In genomic region chr22:50699001-50699753, GRCh38 we compare ENCODE assay signal across 20 cellular contexts. TPM values are rescaled to one million over a fixed set of nuclear protein-coding genes. Genes with fewer than 3 reads are reported as not detected.
A peak's percentile ranks its signal among the peaks of the same experiment; 100 is the strongest.
DNase-seq lines count a peak whose midpoint lies in the region; ATAC-seq and TF ChIP-seq lines count a peak whose summit lies in the region.
"Had no signal": no experiment of that assay in that cellular context is flagged by ENCODE, and none has a peak within 500 bp of the region (broad histone marks: within the 10 kb centered on the region; RNA-seq: fewer than 3 reads in every experiment).

No MANE protein-coding gene starts in this region.

- TF ChIP-seq CTCF in right atrium auricular region (IDR thresholded peaks at IDR 0.05) (no peak), left ventricle myocardium inferior (IDR thresholded peaks at IDR 0.05; ENCODE audit: borderline replicate concordance) (no peak), neural progenitor cell (IDR thresholded peaks at IDR 0.05) (no peak)

- intact Hi-C loops in Right ventricle myocardium superior (cut with DNase I): no loop called here
- intact Hi-C loops in left ventricle myocardium inferior (cut with micrococcal nuclease): no loop called here

- no peaks in the 10 kb centered on the region for H3K9me3 Mint-ChIP-seq in neural progenitor cell
- no peaks in the 10 kb centered on the region for H3K9me3 Mint-ChIP-seq in activated CD4-positive, alpha-beta memory T cell treated with anti-CD3 and anti-CD28 coated beads, Interleukin-2, amount 10 ng/mL, durations not matched to agents 7 days and 5 days
- H3K9me3 Mint-ChIP-seq: activated CD4-positive, alpha-beta T cell treated with anti-CD3 and anti-CD28 coated beads, Interleukin-2, amount 10 ng/mL, durations not matched to agents 24 days and 14 days; CD8-positive, alpha-beta memory T cell had no signal

- peaks cover 21% of the 10 kb centered on the region for H4K20me1 ChIP-seq in neural progenitor cell (ENCODE audit: low read depth)

- no peak overlapping the region for H2AFZ ChIP-seq in neural progenitor cell (replicated peaks)
- H2AFZ ChIP-seq: PC-9 had no signal

- peaks cover 33% of the 10 kb centered on the region for H3K4me1 Mint-ChIP-seq in neural progenitor cell
- peaks cover 18% of the 10 kb centered on the region for H3K4me1 Mint-ChIP-seq in activated CD4-positive, alpha-beta memory T cell treated with anti-CD3 and anti-CD28 coated beads, Interleukin-2, amount 10 ng/mL, durations not matched to agents 7 days and 5 days

- H3K27ac ChIP-seq in right atrium auricular region (no peak overlapping the region), left ventricle myocardium inferior (replicated peaks) (peak overlapping the region; percentile 56), neural progenitor cell (no peak overlapping the region)
- H3K27ac ChIP-seq: ovary, PC-9, transverse colon had no signal

- H3K79me2 ChIP-seq in neural progenitor cell (ENCODE audit: low read depth): no peaks in the 10 kb centered on the region

- peak; percentile 33 for DNase-seq in Right ventricle myocardium superior
- no peak for DNase-seq in right atrium auricular region (ENCODE audit: low spot score)
- peak; percentile 13 for DNase-seq in left ventricle myocardium inferior
- no peak for DNase-seq in neural progenitor cell (ENCODE audit: low spot score)
- DNase-seq in activated CD4-positive, alpha-beta memory T cell treated with anti-CD3 and anti-CD28 coated beads, Interleukin-2, amount 10 ng/mL, durations not matched to agents 7 days and 5 days: no peak
- DNase-seq: ACHN; activated CD4-positive, alpha-beta T cell treated with anti-CD3 and anti-CD28 coated beads, Interleukin-2, amount 10 ng/mL, durations not matched to agents 24 days and 14 days; central memory CD4-positive, alpha-beta T cell; midbrain; NCI-H2107; NCI-H526 treated with DMSO at 0.1 percent for 48 hours; PC-9; transverse colon had no signal

- H3K4me3 ChIP-seq in right atrium auricular region (no peak overlapping the region), left ventricle myocardium inferior (no peak overlapping the region), neural progenitor cell (no peak overlapping the region)
- H3K4me3 ChIP-seq: ovary, PC-9, transverse colon had no signal

- H3K4me2 ChIP-seq in neural progenitor cell: no peak overlapping the region
- H3K4me2 ChIP-seq: PC-9 had no signal

- H3K9ac ChIP-seq in neural progenitor cell: no peak overlapping the region

- POLR2A ChIA-PET in activated CD4-positive, alpha-beta memory T cell treated with anti-CD3 and anti-CD28 coated beads, Interleukin-2, amount 10 ng/mL, durations not matched to agents 7 days and 5 days (lab: Charles Lee): no interaction called here

- H3K36me3 ChIP-seq in right atrium auricular region (no peaks in the 10 kb centered on the region), left ventricle myocardium inferior (peaks cover 36% of the 10 kb centered on the region), neural progenitor cell (no peaks in the 10 kb centered on the region)
- H3K36me3 ChIP-seq: ovary, transverse colon had no signal

- peak overlapping the region; percentile 88 for H3K4me3 Mint-ChIP-seq in neural progenitor cell
- no peak overlapping the region for H3K4me3 Mint-ChIP-seq in activated CD4-positive, alpha-beta memory T cell treated with anti-CD3 and anti-CD28 coated beads, Interleukin-2, amount 10 ng/mL, durations not matched to agents 7 days and 5 days
- H3K4me3 Mint-ChIP-seq: activated CD4-positive, alpha-beta T cell treated with anti-CD3 and anti-CD28 coated beads, Interleukin-2, amount 10 ng/mL, durations not matched to agents 24 days and 14 days; activated naive CD8-positive, alpha-beta T cell; CD8-positive, alpha-beta memory T cell had no signal

- peaks cover 22% of the 10 kb centered on the region for H3F3A ChIP-seq in neural progenitor cell (ENCODE audit: low read depth)

- no peaks in the 10 kb centered on the region for H3K27me3 ChIP-seq in right atrium auricular region
- no peaks in the 10 kb centered on the region for H3K27me3 ChIP-seq in left ventricle myocardium inferior (ENCODE audit: low read depth)
- H3K27me3 ChIP-seq in neural progenitor cell: peaks cover 23% of the 10 kb centered on the region
- H3K27me3 ChIP-seq: ovary, transverse colon had no signal

- peaks cover 0 to 34% of the 10 kb centered on the region in 2 donors for H3K4me1 ChIP-seq in right atrium auricular region
- peaks cover 91% of the 10 kb centered on the region for H3K4me1 ChIP-seq in left ventricle myocardium inferior
- H3K4me1 ChIP-seq in neural progenitor cell: peaks cover 3% of the 10 kb centered on the region

- CTCF ChIA-PET in activated CD4-positive, alpha-beta memory T cell treated with anti-CD3 and anti-CD28 coated beads, Interleukin-2, amount 10 ng/mL, durations not matched to agents 7 days and 5 days (lab: Charles Lee): no interaction called here

- no peak for ATAC-seq in Right ventricle myocardium superior (ENCODE audit: poor library complexity)
- ATAC-seq in GM19023 (IDR thresholded peaks at IDR 0.05; ENCODE audit: unreplicated experiment): no peak
- ATAC-seq in GM18870 (IDR thresholded peaks at IDR 0.05; ENCODE audit: unreplicated experiment): no peak
- ATAC-seq in GM21390 (IDR thresholded peaks at IDR 0.05; ENCODE audit: unreplicated experiment): no peak

- H3K36me3 Mint-ChIP-seq in neural progenitor cell: peaks cover 16% of the 10 kb centered on the region
- H3K36me3 Mint-ChIP-seq in activated CD4-positive, alpha-beta memory T cell treated with anti-CD3 and anti-CD28 coated beads, Interleukin-2, amount 10 ng/mL, durations not matched to agents 7 days and 5 days (ENCODE audit: low read depth): no peaks in the 10 kb centered on the region
- H3K36me3 Mint-ChIP-seq: activated naive CD8-positive, alpha-beta T cell; CD8-positive, alpha-beta memory T cell had no signal

- peaks cover 4% of the 10 kb centered on the region for H3K27me3 Mint-ChIP-seq in neural progenitor cell (ENCODE audit: insufficient read depth, low read depth)
- no peaks in the 10 kb centered on the region for H3K27me3 Mint-ChIP-seq in activated CD4-positive, alpha-beta memory T cell treated with anti-CD3 and anti-CD28 coated beads, Interleukin-2, amount 10 ng/mL, durations not matched to agents 7 days and 5 days
- H3K27me3 Mint-ChIP-seq: activated naive CD8-positive, alpha-beta T cell had no signal

- H3K27ac Mint-ChIP-seq in neural progenitor cell: no peak overlapping the region
- no peak overlapping the region for H3K27ac Mint-ChIP-seq in activated CD4-positive, alpha-beta memory T cell treated with anti-CD3 and anti-CD28 coated beads, Interleukin-2, amount 10 ng/mL, durations not matched to agents 7 days and 5 days
- H3K27ac Mint-ChIP-seq: activated CD4-positive, alpha-beta T cell treated with anti-CD3 and anti-CD28 coated beads, Interleukin-2, amount 10 ng/mL, durations not matched to agents 24 days and 14 days; activated naive CD8-positive, alpha-beta T cell had no signal

- H3K9me3 ChIP-seq in right atrium auricular region: no peaks in the 10 kb centered on the region
- no peaks in the 10 kb centered on the region for H3K9me3 ChIP-seq in left ventricle myocardium inferior (replicated peaks)
- no peaks in the 10 kb centered on the region for H3K9me3 ChIP-seq in neural progenitor cell (ENCODE audit: low read depth)
- H3K9me3 ChIP-seq: ovary, transverse colon had no signal

RNA-seq across cellular contexts. Expression of gene SHANK3, which starts 26.6 kb away (rescaled TPM):
- 19.3 TPM for total RNA-seq in Right ventricle myocardium superior
- total RNA-seq in right atrium auricular region: 10 to 100 TPM in 1 of 2 donors, 1 to 10 TPM in 1; 8.2 to 12.3 TPM
- total RNA-seq in left ventricle myocardium inferior: 23.1 TPM
- 0.65 and 3.6 TPM in 2 replicates for total RNA-seq in neural progenitor cell (ENCODE audit: low replicate concordance)
- under 1 TPM in 1 of 2 experiments, not detected in 1; 0.08 TPM for total RNA-seq in activated CD4-positive, alpha-beta memory T cell treated with anti-CD3 and anti-CD28 coated beads, Interleukin-2, amount 10 ng/mL, durations not matched to agents 7 days and 5 days

RNA-seq across cellular contexts. Expression of gene ACR, which starts 38.8 kb away (rescaled TPM):
- total RNA-seq in Right ventricle myocardium superior (0.43 TPM), right atrium auricular region (under 1 TPM in 1 of 2 donors, not detected in 1; 0.39 TPM), left ventricle myocardium inferior (0.30 TPM), neural progenitor cell (ENCODE audit: low replicate concordance) (not detected in 2 replicates)
- not detected for total RNA-seq in activated CD4-positive, alpha-beta memory T cell treated with anti-CD3 and anti-CD28 coated beads, Interleukin-2, amount 10 ng/mL, durations not matched to agents 7 days and 5 days
- total RNA-seq: activated CD4-positive, alpha-beta T cell treated with anti-CD3 and anti-CD28 coated beads, Interleukin-2, amount 10 ng/mL, durations not matched to agents 24 days and 14 days; CD8-positive, alpha-beta memory T cell; frontal cortex; PC-9; transverse colon had no signal

Comparison
In these comparisons a context has a peak if more than half of its experiments do, and no peak if none do; other contexts are left out.
1. DNase-seq: peak in Right ventricle myocardium superior (single experiment) and left ventricle myocardium inferior (single experiment); none in right atrium auricular region (single experiment), neural progenitor cell (single experiment) and activated CD4-positive, alpha-beta memory T cell treated with anti-CD3 and anti-CD28 coated beads, Interleukin-2, amount 10 ng/mL, durations not matched to agents 7 days and 5 days (single experiment).